Comparison of ENCODE assay signal across 1 cellular context in the genomic region with DNA sequence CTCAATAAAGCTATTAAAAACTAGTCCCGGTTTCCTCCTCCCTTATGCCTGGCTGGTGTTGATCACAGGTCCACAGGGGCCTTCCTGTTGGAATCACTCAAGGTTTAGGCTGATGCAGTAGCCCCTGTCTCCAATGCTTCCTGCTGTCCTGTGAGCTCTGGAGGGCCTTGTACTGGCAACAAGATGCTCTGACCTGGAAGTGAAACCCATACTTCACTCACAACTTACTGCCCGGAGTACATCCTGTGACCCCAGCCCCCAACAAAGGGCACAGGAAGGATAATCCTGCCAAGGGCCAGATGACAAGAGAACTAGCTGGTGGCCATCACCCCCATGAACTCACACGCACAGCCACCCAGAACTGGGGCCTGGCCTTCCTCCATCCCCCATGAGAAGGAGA.
TF ChIP-seq lines count a peak whose summit lies in the region.

No MANE protein-coding gene starts in this region.

TF ChIP-seq in H1, 55 proteins besides CTCF, POLR2A, EP300 and RAD21:
- TF ChIP-seq, protein P1, sequence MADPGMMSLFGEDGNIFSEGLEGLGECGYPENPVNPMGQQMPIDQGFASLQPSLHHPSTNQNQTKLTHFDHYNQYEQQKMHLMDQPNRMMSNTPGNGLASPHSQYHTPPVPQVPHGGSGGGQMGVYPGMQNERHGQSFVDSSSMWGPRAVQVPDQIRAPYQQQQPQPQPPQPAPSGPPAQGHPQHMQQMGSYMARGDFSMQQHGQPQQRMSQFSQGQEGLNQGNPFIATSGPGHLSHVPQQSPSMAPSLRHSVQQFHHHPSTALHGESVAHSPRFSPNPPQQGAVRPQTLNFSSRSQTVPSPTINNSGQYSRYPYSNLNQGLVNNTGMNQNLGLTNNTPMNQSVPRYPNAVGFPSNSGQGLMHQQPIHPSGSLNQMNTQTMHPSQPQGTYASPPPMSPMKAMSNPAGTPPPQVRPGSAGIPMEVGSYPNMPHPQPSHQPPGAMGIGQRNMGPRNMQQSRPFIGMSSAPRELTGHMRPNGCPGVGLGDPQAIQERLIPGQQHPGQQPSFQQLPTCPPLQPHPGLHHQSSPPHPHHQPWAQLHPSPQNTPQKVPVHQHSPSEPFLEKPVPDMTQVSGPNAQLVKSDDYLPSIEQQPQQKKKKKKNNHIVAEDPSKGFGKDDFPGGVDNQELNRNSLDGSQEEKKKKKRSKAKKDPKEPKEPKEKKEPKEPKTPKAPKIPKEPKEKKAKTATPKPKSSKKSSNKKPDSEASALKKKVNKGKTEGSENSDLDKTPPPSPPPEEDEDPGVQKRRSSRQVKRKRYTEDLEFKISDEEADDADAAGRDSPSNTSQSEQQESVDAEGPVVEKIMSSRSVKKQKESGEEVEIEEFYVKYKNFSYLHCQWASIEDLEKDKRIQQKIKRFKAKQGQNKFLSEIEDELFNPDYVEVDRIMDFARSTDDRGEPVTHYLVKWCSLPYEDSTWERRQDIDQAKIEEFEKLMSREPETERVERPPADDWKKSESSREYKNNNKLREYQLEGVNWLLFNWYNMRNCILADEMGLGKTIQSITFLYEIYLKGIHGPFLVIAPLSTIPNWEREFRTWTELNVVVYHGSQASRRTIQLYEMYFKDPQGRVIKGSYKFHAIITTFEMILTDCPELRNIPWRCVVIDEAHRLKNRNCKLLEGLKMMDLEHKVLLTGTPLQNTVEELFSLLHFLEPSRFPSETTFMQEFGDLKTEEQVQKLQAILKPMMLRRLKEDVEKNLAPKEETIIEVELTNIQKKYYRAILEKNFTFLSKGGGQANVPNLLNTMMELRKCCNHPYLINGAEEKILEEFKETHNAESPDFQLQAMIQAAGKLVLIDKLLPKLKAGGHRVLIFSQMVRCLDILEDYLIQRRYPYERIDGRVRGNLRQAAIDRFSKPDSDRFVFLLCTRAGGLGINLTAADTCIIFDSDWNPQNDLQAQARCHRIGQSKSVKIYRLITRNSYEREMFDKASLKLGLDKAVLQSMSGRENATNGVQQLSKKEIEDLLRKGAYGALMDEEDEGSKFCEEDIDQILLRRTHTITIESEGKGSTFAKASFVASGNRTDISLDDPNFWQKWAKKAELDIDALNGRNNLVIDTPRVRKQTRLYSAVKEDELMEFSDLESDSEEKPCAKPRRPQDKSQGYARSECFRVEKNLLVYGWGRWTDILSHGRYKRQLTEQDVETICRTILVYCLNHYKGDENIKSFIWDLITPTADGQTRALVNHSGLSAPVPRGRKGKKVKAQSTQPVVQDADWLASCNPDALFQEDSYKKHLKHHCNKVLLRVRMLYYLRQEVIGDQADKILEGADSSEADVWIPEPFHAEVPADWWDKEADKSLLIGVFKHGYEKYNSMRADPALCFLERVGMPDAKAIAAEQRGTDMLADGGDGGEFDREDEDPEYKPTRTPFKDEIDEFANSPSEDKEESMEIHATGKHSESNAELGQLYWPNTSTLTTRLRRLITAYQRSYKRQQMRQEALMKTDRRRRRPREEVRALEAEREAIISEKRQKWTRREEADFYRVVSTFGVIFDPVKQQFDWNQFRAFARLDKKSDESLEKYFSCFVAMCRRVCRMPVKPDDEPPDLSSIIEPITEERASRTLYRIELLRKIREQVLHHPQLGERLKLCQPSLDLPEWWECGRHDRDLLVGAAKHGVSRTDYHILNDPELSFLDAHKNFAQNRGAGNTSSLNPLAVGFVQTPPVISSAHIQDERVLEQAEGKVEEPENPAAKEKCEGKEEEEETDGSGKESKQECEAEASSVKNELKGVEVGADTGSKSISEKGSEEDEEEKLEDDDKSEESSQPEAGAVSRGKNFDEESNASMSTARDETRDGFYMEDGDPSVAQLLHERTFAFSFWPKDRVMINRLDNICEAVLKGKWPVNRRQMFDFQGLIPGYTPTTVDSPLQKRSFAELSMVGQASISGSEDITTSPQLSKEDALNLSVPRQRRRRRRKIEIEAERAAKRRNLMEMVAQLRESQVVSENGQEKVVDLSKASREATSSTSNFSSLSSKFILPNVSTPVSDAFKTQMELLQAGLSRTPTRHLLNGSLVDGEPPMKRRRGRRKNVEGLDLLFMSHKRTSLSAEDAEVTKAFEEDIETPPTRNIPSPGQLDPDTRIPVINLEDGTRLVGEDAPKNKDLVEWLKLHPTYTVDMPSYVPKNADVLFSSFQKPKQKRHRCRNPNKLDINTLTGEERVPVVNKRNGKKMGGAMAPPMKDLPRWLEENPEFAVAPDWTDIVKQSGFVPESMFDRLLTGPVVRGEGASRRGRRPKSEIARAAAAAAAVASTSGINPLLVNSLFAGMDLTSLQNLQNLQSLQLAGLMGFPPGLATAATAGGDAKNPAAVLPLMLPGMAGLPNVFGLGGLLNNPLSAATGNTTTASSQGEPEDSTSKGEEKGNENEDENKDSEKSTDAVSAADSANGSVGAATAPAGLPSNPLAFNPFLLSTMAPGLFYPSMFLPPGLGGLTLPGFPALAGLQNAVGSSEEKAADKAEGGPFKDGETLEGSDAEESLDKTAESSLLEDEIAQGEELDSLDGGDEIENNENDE (IDR thresholded peaks at IDR 0.05; ENCODE audit: insufficient replicate concordance, low read length), result no peak
- TF ChIP-seq PHF8 (conservative IDR thresholded peaks at IDR 0.05; ENCODE audit: low read depth, low read length) (no peak), CTBP2 (IDR thresholded peaks at IDR 0.05; ENCODE audit: borderline replicate concordance, insufficient read depth, insufficient read length, low read length) (no peak), NRF1 (IDR thresholded peaks at IDR 0.05; ENCODE audit: low read depth, low read length) (no peak), SIN3A (conservative IDR thresholded peaks at IDR 0.05 in 1 of 2, IDR thresholded peaks at IDR 0.05 in 1 of 2; ENCODE audit: low read depth in 1 of 2, low read length in 2 of 2) (no peak), ASH2L (IDR thresholded peaks at IDR 0.05; ENCODE audit: low read length) (no peak), YY1 (IDR thresholded peaks at IDR 0.05; ENCODE audit: low read depth, low read length) (no peak), EZH2 (IDR thresholded peaks at IDR 0.05; ENCODE audit: low read depth, low read length, severe bottlenecking) (no peak), CBX8 (IDR thresholded peaks at IDR 0.05; ENCODE audit: borderline replicate concordance, low read depth, low read length) (no peak), SP4 (IDR thresholded peaks at IDR 0.05; ENCODE audit: low read length) (no peak)
